22 cellular contexts compared by ENCODE assay signal in genomic region chr2:11761259-11761658, GRCh38. TPM values are rescaled to one million over a fixed set of nuclear protein-coding genes. Genes with fewer than 3 reads are reported as not detected.
DNase-seq lines count a peak whose midpoint lies in the region; ATAC-seq and TF ChIP-seq lines count a peak whose summit lies in the region.
"Had no signal": no experiment of that assay in that cellular context is flagged by ENCODE, and none has a peak within 500 bp of the region (broad histone marks: within the 10 kb centered on the region; RNA-seq: fewer than 3 reads in every experiment).

No MANE protein-coding gene starts in this region.

- H2BK12ac ChIP-seq in H9 (ENCODE audit: insufficient read length, low read depth, low read length): no peak overlapping the region

- H3K27me3 ChIP-seq in H9 (ENCODE audit: insufficient read depth, low read length): no peaks in the 10 kb centered on the region
- H3K27me3 ChIP-seq: Peyer's patch had no signal

- H2BK120ac ChIP-seq in H9 (ENCODE audit: low read depth, low read length, poor library complexity, severe bottlenecking): no peak overlapping the region

- no peak overlapping the region for H4K8ac ChIP-seq in H9 (replicated peaks; ENCODE audit: insufficient read length, low read depth, low read length)

- H3K27ac Mint-ChIP-seq in activated CD4-positive, alpha-beta memory T cell treated with anti-CD3 and anti-CD28 coated beads for 36 hours: peak overlapping the region; percentile 11
- no peak overlapping the region for H3K27ac Mint-ChIP-seq in activated CD4-positive, alpha-beta memory T cell treated with anti-CD3 and anti-CD28 coated beads, Interleukin-2, amount 10 ng/mL, durations not matched to agents 7 days and 5 days
- H3K27ac Mint-ChIP-seq in H9 (peak overlapping the region in 2 of 3 experiments; percentile 2 to 57; a peak in 3 of 7 replicates), natural killer cell (peak overlapping the region; percentile 56)

- no peak for ATAC-seq in natural killer cell
- ATAC-seq: activated CD4-positive, CD25-positive, alpha-beta regulatory T cell treated with anti-CD3 and anti-CD28 coated beads, Interleukin-2, amount 50 U/mL, for 24 hours; esophagus mucosa; HepG2 had no signal

- TF ChIP-seq CTCF in H9 (conservative IDR thresholded peaks at IDR 0.05) (no peak), VCaP (conservative IDR thresholded peaks at IDR 0.05) (no peak), natural killer cell (IDR thresholded peaks at IDR 0.05) (no peak)

- H2BK20ac ChIP-seq in H9 (ENCODE audit: low read depth, low read length, poor library complexity, severe bottlenecking): no peak overlapping the region

- no CpG with 5 or more reads among the region's 2 CpGs for WGBS in H9 (ENCODE audit: extremely low coverage, insufficient read length, low lambda C conversion rate)

- H3K4ac ChIP-seq in H9 (ENCODE audit: low read depth, low read length): no peak overlapping the region

- H3K79me2 ChIP-seq in H9 (ENCODE audit: insufficient read depth, low read length): no peaks in the 10 kb centered on the region

- H3K23me2 ChIP-seq in H9 (ENCODE audit: insufficient read length, low read depth, low read length, poor library complexity, severe bottlenecking): no peaks in the 10 kb centered on the region

- H3K79me1 ChIP-seq in H9 (ENCODE audit: insufficient read depth, low read depth, low read length, poor library complexity, severe bottlenecking): no peaks in the 10 kb centered on the region

- DNase-seq in activated CD4-positive, alpha-beta memory T cell treated with anti-CD3 and anti-CD28 coated beads for 36 hours: no peak
- DNase-seq in activated CD4-positive, alpha-beta memory T cell treated with anti-CD3 and anti-CD28 coated beads, Interleukin-2, amount 10 ng/mL, durations not matched to agents 7 days and 5 days: no peak
- no peak for DNase-seq in H9
- no peak for DNase-seq in natural killer cell
- no peak for DNase-seq in AML-193 (lab: John Stamatoyannopoulos, UW)
- DNase-seq in effector CD4-positive, alpha-beta T cell: no peak
- no peak for DNase-seq in SK-N-DZ (ENCODE audit: low spot score)
- DNase-seq: activated naive CD4-positive, alpha-beta T cell treated with Interleukin-2 at 50 U/mL for 16 hours; DND-41; effector memory CD4-positive, alpha-beta T cell; GM23248; NCI-H1105; T-helper 9 cell had no signal

- no peak overlapping the region for H3K56ac ChIP-seq in H9 (ENCODE audit: insufficient read length, low read depth, low read length)

- no peak overlapping the region for H3T11ph ChIP-seq in H9 (ENCODE audit: low read length)

- no peak overlapping the region for H2BK15ac ChIP-seq in H9 (ENCODE audit: low read depth, low read length)

- H3K14ac ChIP-seq in H9 (ENCODE audit: insufficient read depth, low read length): no peak overlapping the region

- no peaks in the 10 kb centered on the region for H4K20me1 ChIP-seq in H9 (ENCODE audit: control insufficient read depth, insufficient read depth, insufficient read length)

- CTCF ChIA-PET in activated CD4-positive, alpha-beta memory T cell treated with anti-CD3 and anti-CD28 coated beads for 36 hours (lab: Charles Lee): interaction anchor here (0.8 to 1.8 kb wide), 5 partner anchors 15 to 69 kb away, joined by 3 to 6 read pairs (median 3); no protein-coding TSS in a partner anchor
- CTCF ChIA-PET in activated CD4-positive, alpha-beta memory T cell treated with anti-CD3 and anti-CD28 coated beads, Interleukin-2, amount 10 ng/mL, durations not matched to agents 7 days and 5 days (lab: Charles Lee): no interaction called here

- no peak overlapping the region for H3K27ac ChIP-seq in H9 (ENCODE audit: insufficient read length, low read depth, low read length)
- H3K27ac ChIP-seq in VCaP: peak overlapping the region; percentile 21
- H3K27ac ChIP-seq: GM23248, Peyer's patch, thoracic aorta had no signal

- no peak overlapping the region for H2AK5ac ChIP-seq in H9 (ENCODE audit: insufficient read length, low read length)

- H3K27me3 Mint-ChIP-seq in activated CD4-positive, alpha-beta memory T cell treated with anti-CD3 and anti-CD28 coated beads for 36 hours: no peaks in the 10 kb centered on the region
- no peaks in the 10 kb centered on the region for H3K27me3 Mint-ChIP-seq in activated CD4-positive, alpha-beta memory T cell treated with anti-CD3 and anti-CD28 coated beads, Interleukin-2, amount 10 ng/mL, durations not matched to agents 7 days and 5 days
- no peaks in the 10 kb centered on the region; the same call in 1 of the 2 replicates for H3K27me3 Mint-ChIP-seq in H9 (ENCODE audit: low read depth)
- H3K27me3 Mint-ChIP-seq in natural killer cell (ENCODE audit: low read depth in 2 of 2): no peaks in the 10 kb centered on the region
- H3K27me3 Mint-ChIP-seq: progenitor cell of endocrine pancreas had no signal

- peaks cover 21% of the 10 kb centered on the region for H3K36me3 Mint-ChIP-seq in activated CD4-positive, alpha-beta memory T cell treated with anti-CD3 and anti-CD28 coated beads for 36 hours
- peaks cover 66% of the 10 kb centered on the region for H3K36me3 Mint-ChIP-seq in activated CD4-positive, alpha-beta memory T cell treated with anti-CD3 and anti-CD28 coated beads, Interleukin-2, amount 10 ng/mL, durations not matched to agents 7 days and 5 days (ENCODE audit: low read depth)
- H3K36me3 Mint-ChIP-seq in H9 (ENCODE audit: insufficient read depth in 1 of 3, low read depth in 3 of 3) (peaks cover 30 to 42% (median 39%) of the 10 kb centered on the region in 3 experiments), natural killer cell (peaks cover 4% of the 10 kb centered on the region)

- H3K18ac ChIP-seq in H9 (ENCODE audit: insufficient read length, low read depth, low read length): no peak overlapping the region

- no peak overlapping the region for H4K5ac ChIP-seq in H9 (ENCODE audit: insufficient read length, low read depth, low read length)

- no peak overlapping the region for H3K4me2 ChIP-seq in H9 (ENCODE audit: insufficient read depth, insufficient read length, low read length)

- H4K91ac ChIP-seq in H9 (ENCODE audit: insufficient read length, low read depth, low read length): no peak overlapping the region

- H3K4me1 Mint-ChIP-seq in activated CD4-positive, alpha-beta memory T cell treated with anti-CD3 and anti-CD28 coated beads for 36 hours (ENCODE audit: low read depth): peaks cover 50% of the 10 kb centered on the region
- peaks cover 41% of the 10 kb centered on the region for H3K4me1 Mint-ChIP-seq in activated CD4-positive, alpha-beta memory T cell treated with anti-CD3 and anti-CD28 coated beads, Interleukin-2, amount 10 ng/mL, durations not matched to agents 7 days and 5 days
- peaks cover 12 to 29% of the 10 kb centered on the region in 2 experiments for H3K4me1 Mint-ChIP-seq in H9
- peaks cover 62 to 78% of the 10 kb centered on the region in 2 donors for H3K4me1 Mint-ChIP-seq in natural killer cell

- H3K23ac ChIP-seq in H9 (ENCODE audit: insufficient read length, low read depth, low read length): no peak overlapping the region

- no peaks in the 10 kb centered on the region for H3K9me3 ChIP-seq in H9 (ENCODE audit: control insufficient read depth, low read depth, low read length)
- H3K9me3 ChIP-seq: Peyer's patch, thoracic aorta had no signal

- POLR2A ChIA-PET in activated CD4-positive, alpha-beta memory T cell treated with anti-CD3 and anti-CD28 coated beads for 36 hours (lab: Charles Lee): no interaction called here
- POLR2A ChIA-PET in activated CD4-positive, alpha-beta memory T cell treated with anti-CD3 and anti-CD28 coated beads, Interleukin-2, amount 10 ng/mL, durations not matched to agents 7 days and 5 days (lab: Charles Lee): interaction anchor here (0.9 kb wide), 1 partner anchor 14 kb away, joined by 3 read pairs; no protein-coding TSS in a partner anchor

- intact Hi-C loops in activated CD4-positive, alpha-beta memory T cell treated with anti-CD3 and anti-CD28 coated beads for 36 hours (cut with micrococcal nuclease): no loop called here
- intact Hi-C loops in natural killer cell (cut with micrococcal nuclease): no loop called here

- no peak overlapping the region for H3K9ac ChIP-seq in H9 (ENCODE audit: extremely low read depth, insufficient read length, low read length)
- H3K9ac ChIP-seq: GM23248 had no signal

- no peak overlapping the region for H3K4me3 Mint-ChIP-seq in activated CD4-positive, alpha-beta memory T cell treated with anti-CD3 and anti-CD28 coated beads for 36 hours
- H3K4me3 Mint-ChIP-seq in activated CD4-positive, alpha-beta memory T cell treated with anti-CD3 and anti-CD28 coated beads, Interleukin-2, amount 10 ng/mL, durations not matched to agents 7 days and 5 days: no peak overlapping the region
- H3K4me3 Mint-ChIP-seq in H9: no peak overlapping the region
- no peak overlapping the region for H3K4me3 Mint-ChIP-seq in natural killer cell
- H3K4me3 Mint-ChIP-seq: CD14-positive monocyte, neural crest cell had no signal

- no peaks in the 10 kb centered on the region for H3K4me1 ChIP-seq in H9 (ENCODE audit: insufficient read depth, low read length)

- no peaks in the 10 kb centered on the region for H3K9me3 Mint-ChIP-seq in activated CD4-positive, alpha-beta memory T cell treated with anti-CD3 and anti-CD28 coated beads for 36 hours
- H3K9me3 Mint-ChIP-seq in activated CD4-positive, alpha-beta memory T cell treated with anti-CD3 and anti-CD28 coated beads, Interleukin-2, amount 10 ng/mL, durations not matched to agents 7 days and 5 days: no peaks in the 10 kb centered on the region
- H3K9me3 Mint-ChIP-seq in H9: peaks cover 17 to 21% of the 10 kb centered on the region in 2 experiments
- no peaks in the 10 kb centered on the region for H3K9me3 Mint-ChIP-seq in natural killer cell

- no peak overlapping the region for H2BK5ac ChIP-seq in H9 (ENCODE audit: insufficient read length, low read length)

- H2AFZ ChIP-seq in H9 (ENCODE audit: low read length): no peak overlapping the region
- H2AFZ ChIP-seq: GM23248 had no signal

RNA-seq across cellular contexts. Expression of gene LPIN1, which starts 14.8 kb away (rescaled TPM):
- 10 to 100 TPM; 41.1 to 48.0 TPM for total RNA-seq in activated CD4-positive, alpha-beta memory T cell treated with anti-CD3 and anti-CD28 coated beads for 36 hours
- total RNA-seq in activated CD4-positive, alpha-beta memory T cell treated with anti-CD3 and anti-CD28 coated beads, Interleukin-2, amount 10 ng/mL, durations not matched to agents 7 days and 5 days: 10 to 100 TPM; 54.0 to 57.8 TPM
- total RNA-seq in H9 (2021): 3.6 and 4.4 TPM in 2 replicates
- total RNA-seq in natural killer cell: 100 to 1,000 TPM in 2 of 3 donors, 10 to 100 TPM in 1; 95.0 to 122 (median 118) TPM
- polyA plus RNA-seq in SK-N-DZ (2014; cell fraction: cytosol; rRNA removed): 22.6 and 31.4 TPM in 2 replicates
- 31.0 and 39.8 TPM in 2 replicates for polyA plus RNA-seq in SK-N-DZ (2014; cell fraction: nucleus; rRNA removed)
